Comparison of ENCODE assay signal across 8 cellular contexts in genomic region chr9:92294297-92294676, GRCh38. TPM values are rescaled to one million over a fixed set of nuclear protein-coding genes. Genes with fewer than 3 reads are reported as not detected.
DNase-seq lines count a peak whose midpoint lies in the region; ATAC-seq and TF ChIP-seq lines count a peak whose summit lies in the region.

No MANE protein-coding gene starts in this region.

- H3K27ac ChIP-seq in heart right ventricle, result peak overlapping the region; percentile 46 to 87 (median 74)

- peaks cover 0 to 42% (median 22%) of the 10 kb centered on the region in 9 donors for H3K36me3 ChIP-seq in heart right ventricle

- no peak for TF ChIP-seq CTCF in heart right ventricle (IDR thresholded peaks at IDR 0.05)

- no peak for TF ChIP-seq EP300 in Ishikawa (IDR thresholded peaks at IDR 0.05; ENCODE audit: borderline replicate concordance)

- peaks cover 45% of the 10 kb centered on the region for H3K36me3 Mint-ChIP-seq in activated T-helper 1 cell treated with anti-CD3 and anti-CD28 coated beads, Interleukin-12 subunit alpha, Interleukin-12 subunit beta, Interleukin-2, Interleukin-4 antibody, amounts not matched to agents 30 ng/mL and 10 ng/mL and 1 ng/mL, durations not matched to agents 14 hours and 24 hours and 36 hours (ENCODE audit: low read depth)

- ATAC-seq in heart right ventricle, result peak in 3 of 8 donors; percentile 17 to 43 (median 23)
- ATAC-seq in GM21390 (IDR thresholded peaks at IDR 0.05; ENCODE audit: unreplicated experiment), result no peak
- ATAC-seq in GM21619 (IDR thresholded peaks at IDR 0.05; ENCODE audit: unreplicated experiment), result no peak

- H3K27ac Mint-ChIP-seq in activated T-helper 1 cell treated with anti-CD3 and anti-CD28 coated beads, Interleukin-12 subunit alpha, Interleukin-12 subunit beta, Interleukin-2, Interleukin-4 antibody, amounts not matched to agents 30 ng/mL and 10 ng/mL and 1 ng/mL, durations not matched to agents 14 hours and 24 hours and 36 hours, result peak overlapping the region; percentile 98

- peaks cover 69% of the 10 kb centered on the region for H3K4me1 Mint-ChIP-seq in activated T-helper 1 cell treated with anti-CD3 and anti-CD28 coated beads, Interleukin-12 subunit alpha, Interleukin-12 subunit beta, Interleukin-2, Interleukin-4 antibody, amounts not matched to agents 30 ng/mL and 10 ng/mL and 1 ng/mL, durations not matched to agents 14 hours and 24 hours and 36 hours (ENCODE audit: low read depth)

- H3K4me3 Mint-ChIP-seq in activated T-helper 1 cell treated with anti-CD3 and anti-CD28 coated beads, Interleukin-12 subunit alpha, Interleukin-12 subunit beta, Interleukin-2, Interleukin-4 antibody, amounts not matched to agents 30 ng/mL and 10 ng/mL and 1 ng/mL, durations not matched to agents 14 hours and 24 hours and 36 hours, result peak overlapping the region; percentile 98

- no peak for TF ChIP-seq RAD21 in Ishikawa (IDR thresholded peaks at IDR 0.05; ENCODE audit: low read depth)

- H3K27me3 Mint-ChIP-seq in activated T-helper 1 cell treated with anti-CD3 and anti-CD28 coated beads, Interleukin-12 subunit alpha, Interleukin-12 subunit beta, Interleukin-2, Interleukin-4 antibody, amounts not matched to agents 30 ng/mL and 10 ng/mL and 1 ng/mL, durations not matched to agents 14 hours and 24 hours and 36 hours (ENCODE audit: insufficient read depth), result no peaks in the 10 kb centered on the region

- peak; percentile 23 for DNase-seq in COLO668 (lab: John Stamatoyannopoulos, UW; ENCODE audit: unreplicated experiment)
- DNase-seq in activated T-helper 1 cell treated with anti-CD3 and anti-CD28 coated beads, Interleukin-12 subunit alpha, Interleukin-12 subunit beta, Interleukin-2, Interleukin-4 antibody, amounts not matched to agents 30 ng/mL and 10 ng/mL and 1 ng/mL, durations not matched to agents 14 hours and 24 hours and 36 hours (ENCODE audit: low spot score), result no peak
- no peak for DNase-seq in heart right ventricle
- peak; percentile 14 for DNase-seq in renal cortical epithelial cell (ENCODE audit: low read depth)
- no peak for DNase-seq in NCI-H345 (lab: John Stamatoyannopoulos, UW)

- H3K4me3 ChIP-seq in heart right ventricle, result peak overlapping the region; percentile 60 to 92 (median 78)

- H3K27me3 ChIP-seq in heart right ventricle, result no peaks in the 10 kb centered on the region

- intact Hi-C loops in activated T-helper 1 cell treated with anti-CD3 and anti-CD28 coated beads, Interleukin-12 subunit alpha, Interleukin-12 subunit beta, Interleukin-2, Interleukin-4 antibody, amounts not matched to agents 30 ng/mL and 10 ng/mL and 1 ng/mL, durations not matched to agents 14 hours and 24 hours and 36 hours (cut with micrococcal nuclease), result loop anchor here (5.0 kb wide), 3 partner anchors 37 to 1158 kb away; partner anchors contain the start of genes FAM120A and FAM120AOS
- intact Hi-C loops in heart right ventricle (cut with DNase I), result loop anchor here in 3 of 10 donors (5.0 to 10.0 kb wide), 2 partner anchors 152 to 159 kb away; no protein-coding TSS in a partner anchor

- H3K4me1 ChIP-seq in heart right ventricle, result peaks cover 0 to 32% (median 27%) of the 10 kb centered on the region in 9 donors

- WGBS in heart right ventricle, 2 donors, result 24 to 25% methylated on average over 13 of the region's 13 CpGs

- no peaks in the 10 kb centered on the region for H3K9me3 Mint-ChIP-seq in activated T-helper 1 cell treated with anti-CD3 and anti-CD28 coated beads, Interleukin-12 subunit alpha, Interleukin-12 subunit beta, Interleukin-2, Interleukin-4 antibody, amounts not matched to agents 30 ng/mL and 10 ng/mL and 1 ng/mL, durations not matched to agents 14 hours and 24 hours and 36 hours

- H3K9me3 ChIP-seq in heart right ventricle, result no peaks in the 10 kb centered on the region

TF ChIP-seq in Ishikawa, 13 proteins besides CTCF, POLR2A, EP300 and RAD21:
- TF ChIP-seq ZBTB7A (IDR thresholded peaks at IDR 0.05; ENCODE audit: low read depth) (0 out of 2 replicates have a peak, but pooled peaks have one; percentile 10), TEAD4 (IDR thresholded peaks at IDR 0.05) (no peak)

RNA-seq across cellular contexts. Expression of gene IARS1, which starts 0.8 kb away (rescaled TPM):
- 208 and 217 TPM in 2 replicates for total RNA-seq in activated T-helper 1 cell treated with anti-CD3 and anti-CD28 coated beads, Interleukin-12 subunit alpha, Interleukin-12 subunit beta, Interleukin-2, Interleukin-4 antibody, amounts not matched to agents 30 ng/mL and 10 ng/mL and 1 ng/mL, durations not matched to agents 14 hours and 24 hours and 36 hours
- total RNA-seq in heart right ventricle (10 to 100 TPM; 48.0 to 79.6 (median 62.7) TPM), renal cortical epithelial cell (239 and 356 TPM in 2 replicates)
- 10 to 100 TPM in 1 of 2 donors, 1 to 10 TPM in 1; 9.0 to 54.7 TPM for polyA plus RNA-seq in heart right ventricle

RNA-seq across cellular contexts. Expression of gene NOL8, which starts 30.9 kb away (rescaled TPM):
- total RNA-seq in activated T-helper 1 cell treated with anti-CD3 and anti-CD28 coated beads, Interleukin-12 subunit alpha, Interleukin-12 subunit beta, Interleukin-2, Interleukin-4 antibody, amounts not matched to agents 30 ng/mL and 10 ng/mL and 1 ng/mL, durations not matched to agents 14 hours and 24 hours and 36 hours, result 84.4 and 95.5 TPM in 2 replicates
- total RNA-seq in heart right ventricle (10 to 100 TPM; 12.6 to 19.1 (median 15.0) TPM), renal cortical epithelial cell (14.8 and 33.9 TPM in 2 replicates)
- polyA plus RNA-seq in heart right ventricle, result 10 to 100 TPM in 1 of 2 donors, 1 to 10 TPM in 1; 9.1 to 27.4 TPM

RNA-seq across cellular contexts. Expression of gene CENPP, which starts 31.5 kb away (rescaled TPM):
- 24.6 and 26.0 TPM in 2 replicates for total RNA-seq in activated T-helper 1 cell treated with anti-CD3 and anti-CD28 coated beads, Interleukin-12 subunit alpha, Interleukin-12 subunit beta, Interleukin-2, Interleukin-4 antibody, amounts not matched to agents 30 ng/mL and 10 ng/mL and 1 ng/mL, durations not matched to agents 14 hours and 24 hours and 36 hours
- total RNA-seq in heart right ventricle (1 to 10 TPM; 1.3 to 5.2 (median 3.1) TPM), renal cortical epithelial cell (1.2 and 3.1 TPM in 2 replicates)
- 1 to 10 TPM; 1.3 to 1.4 TPM for polyA plus RNA-seq in heart right ventricle

Comparison
In these comparisons a context has a peak if more than half of its experiments do, and no peak if none do; other contexts are left out.
1. DNase-seq: peak in COLO668 (single experiment) and renal cortical epithelial cell (single experiment); none in activated T-helper 1 cell treated with anti-CD3 and anti-CD28 coated beads, Interleukin-12 subunit alpha, Interleukin-12 subunit beta, Interleukin-2, Interleukin-4 antibody, amounts not matched to agents 30 ng/mL and 10 ng/mL and 1 ng/mL, durations not matched to agents 14 hours and 24 hours and 36 hours (single experiment), heart right ventricle (0 of 2) and NCI-H345 (single experiment).